Comparison of ENCODE assay signal across 25 cellular contexts in genomic region chr14:33347816-33348215, GRCh38.
DNase-seq lines count a peak whose midpoint lies in the region; ATAC-seq and TF ChIP-seq lines count a peak whose summit lies in the region.
"Had no signal": no experiment of that assay in that cellular context is flagged by ENCODE, and none has a peak within 500 bp of the region (broad histone marks: within the 10 kb centered on the region; RNA-seq: fewer than 3 reads in every experiment).

No MANE protein-coding gene starts in this region.

- H3K36me3 ChIP-seq in mesenchymal stem cell (ENCODE audit: control insufficient read depth in 1 of 2, insufficient read depth in 2 of 2, low read depth in 1 of 2, low read length in 2 of 2), result no peaks in the 10 kb centered on the region
- H3K36me3 ChIP-seq in GM23338 (ENCODE audit: insufficient read depth), result no peaks in the 10 kb centered on the region
- H3K36me3 ChIP-seq: SJCRH30 had no signal

- peak; percentile 9 for DNase-seq in NCI-H226
- peak; percentile 11 to 15 for DNase-seq in cardiac fibroblast (ENCODE audit: low read depth in 2 of 2)
- peak; percentile 3 for DNase-seq in fibroblast of peridontal ligament (ENCODE audit: extremely low read depth)
- peak; percentile 59 for DNase-seq in mesenchymal stem cell
- DNase-seq in naive thymus-derived CD8-positive, alpha-beta T cell, result no peak
- no peak for DNase-seq in GM23338 (ENCODE audit: low spot score)
- DNase-seq in NCI-H748 treated with DMSO at 0.1 percent for 48 hours (lab: John Stamatoyannopoulos, UW), result no peak
- DNase-seq in occipital lobe (lab: John Stamatoyannopoulos, UW), result no peak
- DNase-seq: C1 segment of cervical spinal cord; Caco-2; CD4-positive, alpha-beta memory T cell; DMS79 treated with DMSO at 0.1 percent for 48 hours; GF-D8; NCI-H1092; NCI-H1417 treated with DMSO at 0.1 percent for 48 hours; NCI-H1694 treated with DMSO at 0.1 percent for 48 hours; NCI-H2081; NCI-H2171; NCI-H524; NCI-H82; NK-92 treated with Interleukin-12 subunit alpha and Interleukin-12 subunit beta, amount 100 ng/mL, for 24 hours; PC-3; SJCRH30 had no signal

- no peaks in the 10 kb centered on the region for H3K9me2 ChIP-seq in GM23338 (ENCODE audit: insufficient read depth)

- H3K4me1 ChIP-seq in mesenchymal stem cell (ENCODE audit: control insufficient read depth, insufficient read depth, low read depth, low read length) (no peaks in the 10 kb centered on the region), GM23338 (ENCODE audit: insufficient read depth) (peaks cover 24% of the 10 kb centered on the region)
- H3K4me1 ChIP-seq: Caco-2 had no signal

- no peak overlapping the region for H2BK120ac ChIP-seq in mesenchymal stem cell (ENCODE audit: low read depth, low read length)

- H3K27ac Mint-ChIP-seq in naive thymus-derived CD8-positive, alpha-beta T cell, result no peak overlapping the region
- H3K27ac Mint-ChIP-seq in GM23338, result no peak overlapping the region
- H3K27ac Mint-ChIP-seq: CD4-positive, alpha-beta memory T cell had no signal

- no peak overlapping the region for H4K8ac ChIP-seq in mesenchymal stem cell (ENCODE audit: low read length)

- H2BK5ac ChIP-seq in mesenchymal stem cell (ENCODE audit: low read depth, low read length, poor library complexity, severe bottlenecking), result no peak overlapping the region

- H3K9me3 ChIP-seq in mesenchymal stem cell (ENCODE audit: control insufficient read depth, low read length), result no peaks in the 10 kb centered on the region
- H3K9me3 ChIP-seq: Caco-2, SJCRH30 had no signal

- H4K20me1 ChIP-seq in GM23338 (replicated peaks; ENCODE audit: insufficient read depth), result no peaks in the 10 kb centered on the region

- no peak for ATAC-seq in naive thymus-derived CD8-positive, alpha-beta T cell
- no peak for ATAC-seq in GM23338
- ATAC-seq: PC-3, Right ventricle myocardium inferior, SK-N-SH treated with all-trans-retinoic acid at 6 μM for 48 hours had no signal

- H2BK12ac ChIP-seq in mesenchymal stem cell (ENCODE audit: low read length in 2 of 2), result no peak overlapping the region

- no peak overlapping the region for H3K14ac ChIP-seq in mesenchymal stem cell (ENCODE audit: low read length in 2 of 2)

- no peaks in the 10 kb centered on the region for H3F3A ChIP-seq in GM23338 (replicated peaks; ENCODE audit: low read depth)

- peaks cover 0 to 16% (median 0%) of the 10 kb centered on the region in 9 donors for H3K9me3 Mint-ChIP-seq in naive thymus-derived CD8-positive, alpha-beta T cell
- no peaks in the 10 kb centered on the region for H3K9me3 Mint-ChIP-seq in GM23338

- H3K27me3 Mint-ChIP-seq in naive thymus-derived CD8-positive, alpha-beta T cell, result peaks cover 0 to 14% (median 0%) of the 10 kb centered on the region in 5 donors
- no peaks in the 10 kb centered on the region for H3K27me3 Mint-ChIP-seq in GM23338 (ENCODE audit: insufficient read depth, low read depth, poor library complexity)

- H3K4me3 Mint-ChIP-seq in naive thymus-derived CD8-positive, alpha-beta T cell, result no peak overlapping the region
- H3K4me3 Mint-ChIP-seq in GM23338, result no peak overlapping the region
- H3K4me3 Mint-ChIP-seq: CD4-positive, alpha-beta memory T cell had no signal

- no peak overlapping the region for H2BK15ac ChIP-seq in mesenchymal stem cell (ENCODE audit: low read depth, poor library complexity, severe bottlenecking)

- H3K18ac ChIP-seq in mesenchymal stem cell (ENCODE audit: low read depth in 1 of 2, low read length in 2 of 2), result peak overlapping the region in 1 of 2 experiments; percentile 18

- no peak overlapping the region for H3K27ac ChIP-seq in mesenchymal stem cell (ENCODE audit: low read length, poor library complexity, severe bottlenecking)
- no peak overlapping the region for H3K27ac ChIP-seq in GM23338 (ENCODE audit: low read depth)
- H3K27ac ChIP-seq: SJCRH30 had no signal

- H3K4me3 ChIP-seq in cardiac fibroblast (replicated peaks in 1 of 2; ENCODE audit: low read depth in 2 of 2, low read length in 2 of 2) (no peak overlapping the region), mesenchymal stem cell (ENCODE audit: insufficient read depth in 1 of 2, low read depth in 1 of 2, low read length in 2 of 2) (no peak overlapping the region), GM23338 (no peak overlapping the region)
- H3K4me3 ChIP-seq: SJCRH30 had no signal

- H3K9ac ChIP-seq in mesenchymal stem cell (ENCODE audit: low read length), result no peak overlapping the region

- H3K27me3 ChIP-seq in mesenchymal stem cell (ENCODE audit: control insufficient read depth in 1 of 2, insufficient read depth in 1 of 2, low read length in 2 of 2) (peaks cover 0 to 8% of the 10 kb centered on the region in 2 experiments), GM23338 (ENCODE audit: insufficient read depth) (no peaks in the 10 kb centered on the region)
- H3K27me3 ChIP-seq: SJCRH30 had no signal

- no peak overlapping the region for H2AK5ac ChIP-seq in mesenchymal stem cell (ENCODE audit: low read length, severe bottlenecking)

- H2AFZ ChIP-seq in mesenchymal stem cell (ENCODE audit: low read depth, low read length), result no peak overlapping the region
- no peak overlapping the region for H2AFZ ChIP-seq in GM23338

- no peak overlapping the region for H4K91ac ChIP-seq in mesenchymal stem cell (ENCODE audit: low read length)

- TF ChIP-seq CTCF in cardiac fibroblast (IDR thresholded peaks at IDR 0.05; ENCODE audit: low read depth, low read length) (no peak), GM23338 (conservative IDR thresholded peaks at IDR 0.05; ENCODE audit: low read depth in 2 of 2) (no peak)

- H3K4ac ChIP-seq in mesenchymal stem cell (ENCODE audit: low read depth in 1 of 2, low read length in 2 of 2), result no peak overlapping the region

- no peak overlapping the region for H3K23ac ChIP-seq in mesenchymal stem cell (ENCODE audit: low read length in 2 of 2)

- no peaks in the 10 kb centered on the region for H3K4me1 Mint-ChIP-seq in naive thymus-derived CD8-positive, alpha-beta T cell
- peaks cover 34% of the 10 kb centered on the region for H3K4me1 Mint-ChIP-seq in GM23338
- H3K4me1 Mint-ChIP-seq: CD4-positive, alpha-beta memory T cell had no signal

- POLR2A ChIA-PET in naive thymus-derived CD8-positive, alpha-beta T cell (lab: Charles Lee), result no interaction called here

- H3K79me2 ChIP-seq in GM23338 (replicated peaks; ENCODE audit: insufficient read depth), result no peaks in the 10 kb centered on the region

- H3K79me1 ChIP-seq in mesenchymal stem cell (replicated peaks; ENCODE audit: low read length, poor library complexity, severe bottlenecking), result no peaks in the 10 kb centered on the region

- no peaks in the 10 kb centered on the region for H3K36me3 Mint-ChIP-seq in naive thymus-derived CD8-positive, alpha-beta T cell
- no peaks in the 10 kb centered on the region for H3K36me3 Mint-ChIP-seq in GM23338 (ENCODE audit: low read depth)
- H3K36me3 Mint-ChIP-seq: CD4-positive, alpha-beta memory T cell had no signal

- WGBS in mesenchymal stem cell, result no CpG with 5 or more reads among the region's 1 CpG

- H3K4me2 ChIP-seq in mesenchymal stem cell (ENCODE audit: low read length, poor library complexity, severe bottlenecking), result no peak overlapping the region
- no peak overlapping the region for H3K4me2 ChIP-seq in GM23338

TF ChIP-seq in GM23338, 12 proteins besides CTCF, POLR2A, EP300 and RAD21:
- no peak for TF ChIP-seq JUNB (IDR thresholded peaks at IDR 0.05; ENCODE audit: unreplicated experiment)
- TF ChIP-seq EZH2phosphoT487 (IDR thresholded peaks at IDR 0.05; ENCODE audit: unreplicated experiment), result no peak
- TF ChIP-seq CREB1 (CRISPR knock-in tag; IDR thresholded peaks at IDR 0.05; ENCODE audit: low read depth), result no peak
- TF ChIP-seq EZH2 (IDR thresholded peaks at IDR 0.05; ENCODE audit: low read depth, unreplicated experiment), result no peak
- no peak for TF ChIP-seq ZNF114 (CRISPR knock-in tag; IDR thresholded peaks at IDR 0.05)
- TF ChIP-seq STAT1 (IDR thresholded peaks at IDR 0.05; ENCODE audit: unreplicated experiment), result no peak
- TF ChIP-seq NANOG (IDR thresholded peaks at IDR 0.05; ENCODE audit: borderline replicate concordance), result no peak
- TF ChIP-seq, protein P1, sequence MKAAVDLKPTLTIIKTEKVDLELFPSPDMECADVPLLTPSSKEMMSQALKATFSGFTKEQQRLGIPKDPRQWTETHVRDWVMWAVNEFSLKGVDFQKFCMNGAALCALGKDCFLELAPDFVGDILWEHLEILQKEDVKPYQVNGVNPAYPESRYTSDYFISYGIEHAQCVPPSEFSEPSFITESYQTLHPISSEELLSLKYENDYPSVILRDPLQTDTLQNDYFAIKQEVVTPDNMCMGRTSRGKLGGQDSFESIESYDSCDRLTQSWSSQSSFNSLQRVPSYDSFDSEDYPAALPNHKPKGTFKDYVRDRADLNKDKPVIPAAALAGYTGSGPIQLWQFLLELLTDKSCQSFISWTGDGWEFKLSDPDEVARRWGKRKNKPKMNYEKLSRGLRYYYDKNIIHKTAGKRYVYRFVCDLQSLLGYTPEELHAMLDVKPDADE (IDR thresholded peaks at IDR 0.05), result no peak
- no peak for TF ChIP-seq ZNF331 (CRISPR knock-in tag; IDR thresholded peaks at IDR 0.05; ENCODE audit: low read depth)
- no peak for TF ChIP-seq POLR2AphosphoS5 (IDR thresholded peaks at IDR 0.05; ENCODE audit: low read depth)
TF ChIP-seq in GM23338: peak in this region for 0.

Comparison
In these comparisons a context has a peak if more than half of its experiments do, and no peak if none do; other contexts are left out.
1. DNase-seq: peak in NCI-H226 (single experiment), cardiac fibroblast (2 of 2), fibroblast of peridontal ligament (single experiment) and mesenchymal stem cell (single experiment); none in naive thymus-derived CD8-positive, alpha-beta T cell (0 of 10), GM23338 (single experiment), NCI-H748 treated with DMSO at 0.1 percent for 48 hours (single experiment) and occipital lobe (single experiment).